ENCODE assay signal across 8 cellular contexts in genomic region chr15:34582461-34583357, GRCh38. TPM values are rescaled to one million over a fixed set of nuclear protein-coding genes. Genes with fewer than 3 reads are reported as not detected.
DNase-seq lines count a peak whose midpoint lies in the region; ATAC-seq and TF ChIP-seq lines count a peak whose summit lies in the region.

No MANE protein-coding gene starts in this region.

- DNase-seq in CD14-positive monocyte (ENCODE audit: low spot score) (no peak), SK-MEL-5 (ENCODE audit: low read depth, low spot score) (peak; percentile 37), astrocyte of the spinal cord (ENCODE audit: low read depth, low spot score) (peak; percentile 22), cortex of kidney (lab: John Stamatoyannopoulos, UW) (no peak)

- peaks cover 31 to 48% (median 36%) of the 10 kb centered on the region in 3 donors for H3K27me3 Mint-ChIP-seq in CD14-positive monocyte (ENCODE audit: low read depth in 3 of 3)

- no peak overlapping the region for H3K27ac Mint-ChIP-seq in CD14-positive monocyte

- ATAC-seq in GM19025 (IDR thresholded peaks at IDR 0.05; ENCODE audit: low read depth, unreplicated experiment) (peak; percentile 54), HG03103 (IDR thresholded peaks at IDR 0.05; ENCODE audit: low read depth, unreplicated experiment) (peak; percentile 43)

- TF ChIP-seq CTCF in CD14-positive monocyte (IDR thresholded peaks at IDR 0.05) = no peak
- no peak for TF ChIP-seq CTCF in astrocyte of the spinal cord (IDR thresholded peaks at IDR 0.05; ENCODE audit: low read depth, low read length)

- peak overlapping the region; percentile 82 to 86 for H3K4me3 Mint-ChIP-seq in CD14-positive monocyte

- H3K4me3 ChIP-seq in astrocyte of the spinal cord (ENCODE audit: low read depth, low read length) = peak overlapping the region; percentile 62
- H3K4me3 ChIP-seq in iPS-11a (ENCODE audit: low read depth, low read length) = peak overlapping the region; percentile 57
- H3K4me3 ChIP-seq in skin epidermis = peak overlapping the region; percentile 68 to 88 (median 77)

- peak overlapping the region in 16 of 21 experiments; percentile 7 to 68 (median 56) for H3K27ac ChIP-seq in skin epidermis

- intact Hi-C loops in CD14-positive monocyte (cut with micrococcal nuclease) = loop anchor here in 1 of 2 donors (10.0 kb wide), 2 partner anchors 218 to 518 kb away; partner anchors contain the start of gene LPCAT4

- H3K4me1 Mint-ChIP-seq in CD14-positive monocyte = peaks cover 14% of the 10 kb centered on the region

- H3K36me3 Mint-ChIP-seq in CD14-positive monocyte = no peaks in the 10 kb centered on the region

- in situ Hi-C loops in SK-MEL-5 (cut with HindIII; ENCODE audit: low pct_unique_long_range_greater_than_20kb, low sequenced_read_pairs) = no loop called here
- in situ Hi-C loops in astrocyte of the spinal cord (cut with HindIII; ENCODE audit: low sequenced_read_pairs) = no loop called here

- H3K9me3 Mint-ChIP-seq in CD14-positive monocyte = peaks cover 0 to 5% (median 0%) of the 10 kb centered on the region in 7 donors

RNA-seq across cellular contexts. Expression of gene GOLGA8B, which starts 0.7 kb away (rescaled TPM):
- under 1 TPM in 1 of 2 donors, not detected in 1; 0.37 TPM for polyA plus RNA-seq in CD14-positive monocyte
- total RNA-seq in SK-MEL-5 (2014; rRNA removed; shearing (Covaris generic)) = 21.1 and 22.8 TPM in 2 replicates
- polyA plus RNA-seq in SK-MEL-5 (2015; cell fraction: cytosol; rRNA removed) = 11.5 and 17.2 TPM in 2 replicates
- polyA plus RNA-seq in SK-MEL-5 (2015; cell fraction: nucleus; rRNA removed) = 662 and 692 TPM in 2 replicates

Comparison
In these comparisons a context has a peak if more than half of its experiments do, and no peak if none do; other contexts are left out.
1. DNase-seq: peak in SK-MEL-5 (single experiment) and astrocyte of the spinal cord (single experiment); none in CD14-positive monocyte (single experiment) and cortex of kidney (single experiment).
2. Peak in every context shown above with its lines, with median percentiles within 50 percentile points of each other: H3K4me3 ChIP-seq.